2 cellular contexts compared by ENCODE assay signal in genomic region chr21:45939521-45940045, GRCh38.
TF ChIP-seq lines count a peak whose summit lies in the region.

No MANE protein-coding gene starts in this region.

TF ChIP-seq in SK-N-SH, 30 proteins besides CTCF, POLR2A, EP300 and RAD21 (continued from another document):
- TF ChIP-seq REST (IDR thresholded peaks at IDR 0.05; ENCODE audit: low read depth, low read length) = no peak
- TF ChIP-seq GABPA (IDR thresholded peaks at IDR 0.05; ENCODE audit: low read depth) = no peak
- TF ChIP-seq YY1 (IDR thresholded peaks at IDR 0.05; ENCODE audit: low read depth) = no peak
- TF ChIP-seq PBX3 (IDR thresholded peaks at IDR 0.05) = no peak
- no peak for TF ChIP-seq USF1 (IDR thresholded peaks at IDR 0.05; ENCODE audit: borderline replicate concordance, low read depth)
- TF ChIP-seq FOXM1 (IDR thresholded peaks at IDR 0.05; ENCODE audit: low read depth) = no peak
- no peak for TF ChIP-seq NFIC (IDR thresholded peaks at IDR 0.05; ENCODE audit: borderline replicate concordance)
- no peak for TF ChIP-seq SMC3 (IDR thresholded peaks at IDR 0.05; ENCODE audit: low read depth, low read length)
- no peak for TF ChIP-seq RFX5 (IDR thresholded peaks at IDR 0.05; ENCODE audit: low read length)
- no peak for TF ChIP-seq GATA2 (CRISPR knock-in tag; IDR thresholded peaks at IDR 0.05)
- TF ChIP-seq ELF1 (IDR thresholded peaks at IDR 0.05) = no peak
- no peak for TF ChIP-seq MAX (IDR thresholded peaks at IDR 0.05; ENCODE audit: low read depth)
- TF ChIP-seq FOXJ3 (CRISPR knock-in tag; IDR thresholded peaks at IDR 0.05) = no peak
- TF ChIP-seq CHD2 (IDR thresholded peaks at IDR 0.05; ENCODE audit: low read length, partially characterized antibody) = no peak
- TF ChIP-seq TCF12 (IDR thresholded peaks at IDR 0.05) = no peak
- no peak for TF ChIP-seq RCOR1 (IDR thresholded peaks at IDR 0.05; ENCODE audit: low read length)
- TF ChIP-seq POLR2AphosphoS5 (IDR thresholded peaks at IDR 0.05; ENCODE audit: low read depth, low read length) = no peak

TF ChIP-seq in SK-N-SH treated with all-trans-retinoic acid at 6 μM for 48 hours, 23 proteins besides CTCF, POLR2A, EP300 and RAD21 (continued from another document):
- TF ChIP-seq TSHZ2 (CRISPR knock-in tag; IDR thresholded peaks at IDR 0.05) (no peak), ARNTL (CRISPR knock-in tag; IDR thresholded peaks at IDR 0.05; ENCODE audit: borderline replicate concordance, low read depth) (no peak), GLIS3 (CRISPR knock-in tag; IDR thresholded peaks at IDR 0.05) (no peak), CSDC2 (CRISPR knock-in tag; IDR thresholded peaks at IDR 0.05) (no peak), ZNF70 (CRISPR knock-in tag; IDR thresholded peaks at IDR 0.05) (no peak)
